ENCODE assay signal across 9 cellular contexts in the genomic region with DNA sequence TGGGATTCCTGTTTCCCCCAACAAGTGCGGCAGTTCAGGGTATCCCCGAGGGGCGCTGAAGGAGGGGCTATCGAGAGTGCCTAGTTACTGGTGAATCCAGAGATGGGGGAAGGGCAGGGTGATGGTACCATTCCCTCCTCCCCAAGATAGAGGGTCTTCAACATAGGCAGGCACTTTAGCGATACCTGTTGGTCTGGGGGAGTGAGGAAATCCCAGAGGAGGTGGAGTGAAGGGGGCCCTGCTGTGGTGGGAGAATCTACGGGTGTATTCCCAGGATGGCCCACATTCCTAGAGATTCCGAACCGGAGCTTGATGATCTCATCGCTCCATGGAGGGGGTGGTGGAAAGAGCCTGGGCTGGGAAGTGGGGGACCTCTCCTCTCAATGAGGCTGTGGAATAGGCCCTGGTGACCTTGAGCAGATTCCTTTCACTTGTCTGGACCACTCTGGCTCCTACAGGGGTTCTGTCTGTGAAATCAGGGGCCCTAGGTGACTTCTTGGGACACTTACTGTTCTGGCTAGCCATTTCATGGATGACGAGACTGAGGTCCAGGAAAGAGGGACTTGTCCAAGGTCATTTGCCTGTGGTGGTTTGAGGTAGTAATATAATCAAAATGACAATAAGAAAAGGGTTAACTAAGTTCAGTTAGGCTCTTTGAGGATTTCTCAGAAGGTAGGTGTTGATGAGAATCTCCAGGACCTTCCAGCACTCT. TPM values are rescaled to one million over a fixed set of nuclear protein-coding genes. Genes with fewer than 3 reads are reported as not detected.
A peak's percentile ranks its signal among the peaks of the same experiment; 100 is the strongest.
DNase-seq lines count a peak whose midpoint lies in the region; ATAC-seq, FAIRE-seq and TF ChIP-seq lines count a peak whose summit lies in the region.
"Had no signal": no experiment of that assay in that cellular context is flagged by ENCODE, and none has a peak within 500 bp of the region (broad histone marks: within the 10 kb centered on the region; RNA-seq: fewer than 3 reads in every experiment).

No MANE protein-coding gene starts in this region.

- TF ChIP-seq EP300 in H1 (IDR thresholded peaks at IDR 0.05; ENCODE audit: borderline replicate concordance in 1 of 2, low read depth in 2 of 2, low read length in 2 of 2) (no peak), upper lobe of left lung (IDR thresholded peaks at IDR 0.05) (no peak)

- H2AFZ ChIP-seq in H1 (ENCODE audit: low read length), result no peak overlapping the region

- peaks cover 8 to 48% of the 10 kb centered on the region in 2 experiments for H3K79me2 ChIP-seq in H1 (ENCODE audit: control insufficient read depth in 1 of 2, insufficient read depth in 2 of 2, low read length in 2 of 2)

- peak overlapping the region; percentile 7 for H4K5ac ChIP-seq in H1 (ENCODE audit: insufficient read length, low read depth, low read length)

- TF ChIP-seq RAD21 in H1 (IDR thresholded peaks at IDR 0.05 in 1 of 2, conservative IDR thresholded peaks at IDR 0.05 in 1 of 2; ENCODE audit: low read depth in 2 of 2, low read length in 2 of 2), result peak in 1 of 2 experiments; percentile 31; a peak in 1 of 4 replicates

- peak overlapping the region; percentile 9 for H3K56ac ChIP-seq in H1 (replicated peaks; ENCODE audit: insufficient read length, low read depth, low read length)

- POLR2A ChIA-PET in H1 (lab: Charles Lee; ENCODE audit: partially characterized antibody), result interaction anchor here (0.6 to 17.2 kb wide), 13 partner anchors 9 to 62 kb away, joined by 3 to 295 read pairs (median 7); a partner anchor contains a TSS

- H3K23me2 ChIP-seq in H1 (ENCODE audit: low read depth, low read length), result peaks cover 12% of the 10 kb centered on the region

- H3K9ac ChIP-seq in H1 (replicated peaks in 1 of 4; ENCODE audit: extremely low read depth in 1 of 4, low read depth in 3 of 4, low read length in 3 of 4), result peak overlapping the region in 3 of 4 experiments; percentile 54 to 79 (median 54); a peak in 6 of 7 replicates
- H3K9ac ChIP-seq in mucosa of rectum (ENCODE audit: low read depth in 1 of 2, low read length in 2 of 2), result peak overlapping the region; percentile 4 to 32

- no peak overlapping the region for H3K14ac ChIP-seq in H1 (ENCODE audit: insufficient read length)

- ATAC-seq in activated T-cell treated with anti-CD3 and anti-CD28 coated beads, Interleukin-2, amount 50 U/mL, for 4 hours, result no peak
- ATAC-seq in upper lobe of left lung (ENCODE audit: low FRiP score in 2 of 2), result no peak
- no peak for ATAC-seq in GM18867 (IDR thresholded peaks at IDR 0.05; ENCODE audit: unreplicated experiment)

- DNase-seq in activated T-cell treated with anti-CD3 and anti-CD28 coated beads, Interleukin-2, amount 50 U/mL, for 4 hours, result no peak
- DNase-seq in activated T-cell treated with anti-CD3 and anti-CD28 coated beads, Interleukin-2, amount 50 U/mL, for 24 hours, result no peak
- peak; percentile 54 to 82 for DNase-seq in H1 (ENCODE audit: low read depth in 1 of 2, low spot score in 2 of 2)
- no peak for DNase-seq in upper lobe of left lung
- DNase-seq in D341Med (ENCODE audit: low spot score), result no peak
- DNase-seq in NCI-H510A treated with DMSO at 0.1 percent for 48 hours (lab: John Stamatoyannopoulos, UW), result no peak

- H2BK20ac ChIP-seq in H1 (ENCODE audit: low read length), result peak overlapping the region; percentile 16

- H2BK15ac ChIP-seq in H1 (ENCODE audit: low read length), result no peak overlapping the region; the same call in 1 of the 2 replicates

- peak overlapping the region; percentile 75 for H4K91ac ChIP-seq in H1 (replicated peaks; ENCODE audit: insufficient read length, low read length)

- H3K27me3 ChIP-seq in H1 (replicated peaks in 1 of 4; ENCODE audit: control insufficient read depth in 3 of 4, extremely low read depth in 1 of 4, insufficient read depth in 3 of 4, low read length in 3 of 4) (no peaks in the 10 kb centered on the region), mucosa of rectum (ENCODE audit: control insufficient read depth in 2 of 2, insufficient read depth in 2 of 2, low read length in 2 of 2) (no peaks in the 10 kb centered on the region), upper lobe of left lung (no peaks in the 10 kb centered on the region)

- peak; percentile 27 to 68; a peak in 1 of 3 replicates for TF ChIP-seq POLR2A in H1 (IDR thresholded peaks at IDR 0.05; ENCODE audit: control extremely low read depth in 1 of 2, low read depth in 2 of 2, low read length in 2 of 2)
- no peak for TF ChIP-seq POLR2A in upper lobe of left lung (IDR thresholded peaks at IDR 0.05)

- H3K4me1 Mint-ChIP-seq in activated T-cell treated with anti-CD3 and anti-CD28 coated beads, Interleukin-2, amount 50 U/mL, for 4 hours (ENCODE audit: low read depth), result peaks cover 22% of the 10 kb centered on the region
- H3K4me1 Mint-ChIP-seq in activated T-cell treated with anti-CD3 and anti-CD28 coated beads, Interleukin-2, amount 50 U/mL, for 24 hours (ENCODE audit: low read depth), result peaks cover 23% of the 10 kb centered on the region

- H3K4me3 ChIP-seq in H1 (ENCODE audit: extremely low read depth in 1 of 4, insufficient read depth in 2 of 4, low read depth in 3 of 4, low read length in 4 of 4) (peak overlapping the region; percentile 79 to 100 (median 94)), mucosa of rectum (ENCODE audit: low read length in 2 of 2) (peak overlapping the region in 1 of 2 donors; percentile 20), upper lobe of left lung (peak overlapping the region in 3 of 4 donors; percentile 62 to 83 (median 76))

- H2BK5ac ChIP-seq in H1 (ENCODE audit: low read depth, low read length), result peak overlapping the region; percentile 72; the same call in 1 of the 2 replicates

- H3K4me3 Mint-ChIP-seq in activated T-cell treated with anti-CD3 and anti-CD28 coated beads, Interleukin-2, amount 50 U/mL, for 4 hours, result peak overlapping the region; percentile 24
- no peak overlapping the region for H3K4me3 Mint-ChIP-seq in activated T-cell treated with anti-CD3 and anti-CD28 coated beads, Interleukin-2, amount 50 U/mL, for 24 hours

- no peak overlapping the region for H3K4ac ChIP-seq in H1 (replicated peaks; ENCODE audit: insufficient read length, low read depth, low read length)

- H2BK12ac ChIP-seq in H1 (ENCODE audit: low read depth, low read length), result peak overlapping the region; percentile 94

- H4K8ac ChIP-seq in H1 (ENCODE audit: extremely low read depth, insufficient read depth, low read length), result no peak overlapping the region

- H3K4me1 ChIP-seq in H1 (replicated peaks in 1 of 4; ENCODE audit: control insufficient read depth in 3 of 4, insufficient read depth in 4 of 4, low read length in 3 of 4), result peaks cover 29 to 48% (median 31%) of the 10 kb centered on the region in 4 experiments
- H3K4me1 ChIP-seq in mucosa of rectum (ENCODE audit: control insufficient read depth in 2 of 2, insufficient read depth in 2 of 2, low read length in 2 of 2), result peaks cover 54 to 60% of the 10 kb centered on the region in 2 donors
- peaks cover 35 to 69% (median 45%) of the 10 kb centered on the region in 4 donors for H3K4me1 ChIP-seq in upper lobe of left lung

- peak overlapping the region; percentile 41; the same call in 1 of the 2 replicates for H2AK5ac ChIP-seq in H1 (ENCODE audit: low read depth, low read length)

- no peak overlapping the region for H3K23ac ChIP-seq in H1 (ENCODE audit: insufficient read length)

- peak overlapping the region; percentile 39 for H2BK120ac ChIP-seq in H1 (replicated peaks; ENCODE audit: low read depth, low read length)

- H3K18ac ChIP-seq in H1 (ENCODE audit: extremely low read depth, low read length), result peak overlapping the region; percentile 79

- peak overlapping the region; percentile 85 to 96 for H3K4me2 ChIP-seq in H1 (ENCODE audit: insufficient read depth in 1 of 2, low read depth in 2 of 2, low read length in 2 of 2)

- WGBS in H1 (ENCODE audit: extremely low coverage in 1 of 2, insufficient coverage in 1 of 2, insufficient read length in 1 of 2, insufficient replicate concordance in 2 of 2, low coverage in 1 of 2, low lambda C conversion rate in 2 of 2, missing lambda C conversion rate in 1 of 2), 2 experiments, result 9% methylated on average over 10 of the region's 10 CpGs; no CpG with 5 or more reads in 1 of the 2 experiments
- 46 to 60% methylated on average over 8 to 9 of the region's 10 CpGs for whole genome bisulfite sequencing in upper lobe of left lung, 2 donors

- no peak overlapping the region for H3K27ac Mint-ChIP-seq in activated T-cell treated with anti-CD3 and anti-CD28 coated beads, Interleukin-2, amount 50 U/mL, for 24 hours

- no peaks in the 10 kb centered on the region for H3K9me3 Mint-ChIP-seq in activated T-cell treated with anti-CD3 and anti-CD28 coated beads, Interleukin-2, amount 50 U/mL, for 4 hours
- no peaks in the 10 kb centered on the region for H3K9me3 Mint-ChIP-seq in activated T-cell treated with anti-CD3 and anti-CD28 coated beads, Interleukin-2, amount 50 U/mL, for 24 hours

- H3K36me3 ChIP-seq in H1 (ENCODE audit: control insufficient read depth in 2 of 4, insufficient read depth in 4 of 4, low read length in 3 of 4) (no peaks in the 10 kb centered on the region; a peak in 1 of 8 replicates), mucosa of rectum (ENCODE audit: control insufficient read depth in 2 of 2, insufficient read depth in 2 of 2, low read length in 2 of 2) (peaks cover 3 to 5% of the 10 kb centered on the region in 2 donors), upper lobe of left lung (no peaks in the 10 kb centered on the region)

- peaks cover 3% of the 10 kb centered on the region; the same call in 1 of the 2 replicates for H3K79me1 ChIP-seq in H1 (ENCODE audit: low read depth, low read length)

- H3K36me3 Mint-ChIP-seq in activated T-cell treated with anti-CD3 and anti-CD28 coated beads, Interleukin-2, amount 50 U/mL, for 4 hours (ENCODE audit: insufficient read depth), result no peaks in the 10 kb centered on the region
- H3K36me3 Mint-ChIP-seq in activated T-cell treated with anti-CD3 and anti-CD28 coated beads, Interleukin-2, amount 50 U/mL, for 24 hours (ENCODE audit: low read depth), result no peaks in the 10 kb centered on the region

- H3K27ac ChIP-seq in H1 (ENCODE audit: low read depth, low read length) (peak overlapping the region; percentile 58), mucosa of rectum (ENCODE audit: low read depth in 2 of 2, low read length in 2 of 2) (peak overlapping the region; percentile 46 to 77), upper lobe of left lung (peak overlapping the region; percentile 63 to 82 (median 72))

- no peak for FAIRE-seq in H1 (lab: Jason Lieb, UNC)
- FAIRE-seq: A204.1 had no signal

- H3K9me3 ChIP-seq in H1 (ENCODE audit: insufficient read depth in 2 of 2, low read depth in 1 of 2, low read length in 1 of 2) (no peaks in the 10 kb centered on the region), mucosa of rectum (ENCODE audit: control insufficient read depth in 2 of 2, low read length in 2 of 2) (no peaks in the 10 kb centered on the region), upper lobe of left lung (no peaks in the 10 kb centered on the region)

- CTCF ChIA-PET in H1 (lab: Charles Lee; ENCODE audit: partially characterized antibody), result interaction anchor here (0.6 to 11.2 kb wide), 8 partner anchors 13 to 233 kb away, joined by 3 to 220 read pairs (median 4); no protein-coding TSS in a partner anchor

- H3K27me3 Mint-ChIP-seq in activated T-cell treated with anti-CD3 and anti-CD28 coated beads, Interleukin-2, amount 50 U/mL, for 4 hours (ENCODE audit: low read depth), result peaks cover 6% of the 10 kb centered on the region
- H3K27me3 Mint-ChIP-seq in activated T-cell treated with anti-CD3 and anti-CD28 coated beads, Interleukin-2, amount 50 U/mL, for 24 hours, result peaks cover 8% of the 10 kb centered on the region

- no peak for TF ChIP-seq CTCF in H1 (IDR thresholded peaks at IDR 0.05; ENCODE audit: control extremely low read depth in 1 of 3, insufficient read depth in 1 of 3, low read depth in 1 of 3, low read length in 3 of 3)
- TF ChIP-seq CTCF in upper lobe of left lung (IDR thresholded peaks at IDR 0.05), result no peak

- H4K20me1 ChIP-seq in H1 (replicated peaks in 1 of 2; ENCODE audit: control insufficient read depth in 1 of 2, insufficient read depth in 2 of 2, low read length in 2 of 2), result peaks cover 4 to 7% of the 10 kb centered on the region in 2 experiments

RNA-seq across cellular contexts. Expression of a gene that starts 52.7 kb away (rescaled TPM):
- not detected for total RNA-seq in activated T-cell treated with anti-CD3 and anti-CD28 coated beads, Interleukin-2, amount 50 U/mL, for 4 hours
- 0.17 TPM in 1 of 2 replicates, not detected in the other for total RNA-seq in H1 (2021; fragmentation: NEBNext Ultra II Directional; extraction: Animal tissue kit (Norgen Biotek cat#: 25700))
- 0.06 TPM in 1 of 2 replicates, not detected in the other for polyA plus RNA-seq in H1 (2011; rRNA removed)
- 0.45 TPM for polyA plus RNA-seq in H1 (2011; cell fraction: cytosol; rRNA removed)
- polyA plus RNA-seq in H1 (2011; cell fraction: nucleus; rRNA removed), result not detected
- not detected in 4 replicates for polyA plus RNA-seq in H1 (2012, experiment 1 of 2)
- polyA plus RNA-seq in H1 (2012, experiment 2 of 2), result not detected
- polyA plus RNA-seq in H1 (2013, experiment 1 of 2), result 0.08 TPM
- polyA plus RNA-seq in H1 (2013, experiment 2 of 2), result 0.06 TPM
- polyA minus RNA-seq in H1 (2011; rRNA and poly(A)+ RNA removed), result 0.12 TPM in 1 of 2 replicates, not detected in the other
- polyA minus RNA-seq in H1 (2011; cell fraction: cytosol; rRNA and poly(A)+ RNA removed), result not detected
- 0.20 TPM for polyA minus RNA-seq in H1 (2011; cell fraction: nucleus; rRNA and poly(A)+ RNA removed)
- 10 to 100 TPM; 12.0 to 33.5 (median 25.8) TPM for total RNA-seq in upper lobe of left lung

Comparison
In these comparisons a context has a peak if more than half of its experiments do, and no peak if none do; other contexts are left out.
1. DNase-seq: peak in H1 (2 of 2); none in activated T-cell treated with anti-CD3 and anti-CD28 coated beads, Interleukin-2, amount 50 U/mL, for 4 hours (single experiment), activated T-cell treated with anti-CD3 and anti-CD28 coated beads, Interleukin-2, amount 50 U/mL, for 24 hours (single experiment), upper lobe of left lung (0 of 2), D341Med (single experiment) and NCI-H510A treated with DMSO at 0.1 percent for 48 hours (single experiment).
2. POLR2A ChIP-seq: peak in H1 (2 of 2); none in upper lobe of left lung (0 of 4).
3. RNA of a gene that starts 52.7 kb away (total RNA-seq): 12.0 to 33.5 TPM in upper lobe of left lung; 0.17 TPM in H1 and not detected in activated T-cell treated with anti-CD3 and anti-CD28 coated beads, Interleukin-2, amount 50 U/mL, for 4 hours; every median in the first group is over 10 times any median in the second.
4. Peak in every context shown above with its lines, with median percentiles within 50 percentile points of each other: H3K27ac ChIP-seq.